8 cellular contexts compared by ENCODE assay signal in genomic region chr4:74098628-74098995, GRCh38. TPM values are rescaled to one million over a fixed set of nuclear protein-coding genes. Genes with fewer than 3 reads are reported as not detected.
A peak's percentile ranks its signal among the peaks of the same experiment; 100 is the strongest.
DNase-seq lines count a peak whose midpoint lies in the region; ATAC-seq and TF ChIP-seq lines count a peak whose summit lies in the region.

No MANE protein-coding gene starts in this region.

- peaks cover 34% of the 10 kb centered on the region for H3K4me1 Mint-ChIP-seq in CD14-positive monocyte
- H3K4me1 Mint-ChIP-seq in natural killer cell treated with Interleukin-12 subunit alpha and Interleukin-12 subunit beta and Interleukin-15 and Interleukin-18, amount 100 ng/mL, for 72 hours (ENCODE audit: low read depth in 2 of 2): peaks cover 10 to 13% of the 10 kb centered on the region in 2 donors

- H3K4me3 ChIP-seq in NB4 (ENCODE audit: low read depth, low read length): peak overlapping the region; percentile 63

- intact Hi-C loops in CD14-positive monocyte (cut with micrococcal nuclease): loop anchor here (2.0 to 5.0 kb wide), 2 partner anchors 41 to 42 kb away; no protein-coding TSS in a partner anchor

- DNase-seq in CD14-positive monocyte (ENCODE audit: low spot score) (no peak), NB4 (ENCODE audit: low read depth) (peak; percentile 26), epithelial cell of prostate (ENCODE audit: low read depth, low spot score) (no peak), activated gamma-delta T cell (lab: John Stamatoyannopoulos, UW) (no peak), OCI-M2 (lab: John Stamatoyannopoulos, UW; ENCODE audit: unreplicated experiment) (no peak), NCI-H345 (lab: John Stamatoyannopoulos, UW) (no peak), occipital lobe (lab: John Stamatoyannopoulos, UW) (no peak)
- no peak for DNase-seq in natural killer cell treated with Interleukin-12 subunit alpha and Interleukin-12 subunit beta and Interleukin-15 and Interleukin-18, amount 100 ng/mL, for 72 hours (ENCODE audit: low spot score)

- TF ChIP-seq CTCF in CD14-positive monocyte (IDR thresholded peaks at IDR 0.05) (no peak), NB4 (IDR thresholded peaks at IDR 0.05; ENCODE audit: low read depth, low read length) (no peak)

- peak overlapping the region; percentile 96 for H3K27ac ChIP-seq in epithelial cell of prostate

- no peak for TF ChIP-seq POLR2A in NB4 (IDR thresholded peaks at IDR 0.05; ENCODE audit: extremely low read depth, insufficient read length)

- H3K27me3 Mint-ChIP-seq in CD14-positive monocyte (ENCODE audit: low read depth in 3 of 3): peaks cover 0 to 9% (median 4%) of the 10 kb centered on the region in 3 donors
- H3K27me3 Mint-ChIP-seq in natural killer cell treated with Interleukin-12 subunit alpha and Interleukin-12 subunit beta and Interleukin-15 and Interleukin-18, amount 100 ng/mL, for 72 hours: peaks cover 35 to 68% of the 10 kb centered on the region in 2 donors

- peak overlapping the region; percentile 96 for H3K4me3 Mint-ChIP-seq in CD14-positive monocyte
- H3K4me3 Mint-ChIP-seq in natural killer cell treated with Interleukin-12 subunit alpha and Interleukin-12 subunit beta and Interleukin-15 and Interleukin-18, amount 100 ng/mL, for 72 hours: peak overlapping the region; percentile 54

- peaks cover 0 to 1% (median 0%) of the 10 kb centered on the region in 7 donors for H3K9me3 Mint-ChIP-seq in CD14-positive monocyte
- H3K9me3 Mint-ChIP-seq in natural killer cell treated with Interleukin-12 subunit alpha and Interleukin-12 subunit beta and Interleukin-15 and Interleukin-18, amount 100 ng/mL, for 72 hours: no peaks in the 10 kb centered on the region

- peaks cover 0 to 7% of the 10 kb centered on the region in 2 donors for H3K36me3 Mint-ChIP-seq in CD14-positive monocyte
- no peaks in the 10 kb centered on the region for H3K36me3 Mint-ChIP-seq in natural killer cell treated with Interleukin-12 subunit alpha and Interleukin-12 subunit beta and Interleukin-15 and Interleukin-18, amount 100 ng/mL, for 72 hours

- ATAC-seq in natural killer cell treated with Interleukin-12 subunit alpha and Interleukin-12 subunit beta and Interleukin-15 and Interleukin-18, amount 100 ng/mL, for 72 hours: peak; percentile 6 to 16

- H3K27ac Mint-ChIP-seq in CD14-positive monocyte: peak overlapping the region; percentile 65 to 95 (median 92)
- H3K27ac Mint-ChIP-seq in natural killer cell treated with Interleukin-12 subunit alpha and Interleukin-12 subunit beta and Interleukin-15 and Interleukin-18, amount 100 ng/mL, for 72 hours: no peak overlapping the region

RNA-seq across cellular contexts. Expression of gene CXCL2, which starts 0.4 kb away (rescaled TPM):
- polyA plus RNA-seq in CD14-positive monocyte: 10 to 100 TPM; 13.9 to 18.5 TPM
- total RNA-seq in natural killer cell treated with Interleukin-12 subunit alpha and Interleukin-12 subunit beta and Interleukin-15 and Interleukin-18, amount 100 ng/mL, for 72 hours: under 1 TPM; 0.36 to 0.61 TPM
- 4.4 TPM for total RNA-seq in occipital lobe

RNA-seq across cellular contexts. Expression of gene MTHFD2L, which starts 59.3 kb away (rescaled TPM):
- 1 to 10 TPM; 4.8 to 7.0 TPM for polyA plus RNA-seq in CD14-positive monocyte
- 10 to 100 TPM in 1 of 2 donors, 1 to 10 TPM in 1; 8.4 to 14.5 TPM for total RNA-seq in natural killer cell treated with Interleukin-12 subunit alpha and Interleukin-12 subunit beta and Interleukin-15 and Interleukin-18, amount 100 ng/mL, for 72 hours
- total RNA-seq in occipital lobe: 48.0 TPM

Comparison
In these comparisons a context has a peak if more than half of its experiments do, and no peak if none do; other contexts are left out.
1. H3K27ac Mint-ChIP-seq: peak in CD14-positive monocyte (7 of 7); none in natural killer cell treated with Interleukin-12 subunit alpha and Interleukin-12 subunit beta and Interleukin-15 and Interleukin-18, amount 100 ng/mL, for 72 hours (0 of 2).